1 cellular context compared by ENCODE assay signal in genomic region chr3:134252766-134253165, GRCh38.
TF ChIP-seq lines count a peak whose summit lies in the region.

No MANE protein-coding gene starts in this region.

TF ChIP-seq in K562, 482 proteins besides CTCF, POLR2A, EP300 and RAD21 (continued from another document):
- TF ChIP-seq JUND (IDR thresholded peaks at IDR 0.05; ENCODE audit: borderline replicate concordance, low read depth, low read length) (no peak), JUND (tag; IDR thresholded peaks at IDR 0.05; ENCODE audit: borderline replicate concordance, low read depth, low read length) (no peak)
TF ChIP-seq in K562: peak in this region for 0.
